In genomic region chr6:116016846-116017545, GRCh38 we compare ENCODE assay signal across 1 cellular context.
TF ChIP-seq lines count a peak whose summit lies in the region.

No MANE protein-coding gene starts in this region.

TF ChIP-seq in GM23338, 12 proteins besides CTCF, POLR2A, EP300 and RAD21 (continued from another document):
- no peak for TF ChIP-seq ZNF462 (CRISPR knock-in tag; IDR thresholded peaks at IDR 0.05)
- TF ChIP-seq ETS1 (IDR thresholded peaks at IDR 0.05), result no peak
